In genomic region chr3:112781611-112782010, GRCh38 we compare ENCODE assay signal across 14 cellular contexts.
DNase-seq lines count a peak whose midpoint lies in the region; TF ChIP-seq lines count a peak whose summit lies in the region.
"Had no signal": no experiment of that assay in that cellular context is flagged by ENCODE, and none has a peak within 500 bp of the region (broad histone marks: within the 10 kb centered on the region; RNA-seq: fewer than 3 reads in every experiment).

No MANE protein-coding gene starts in this region.

- H3K79me2 ChIP-seq in neural progenitor cell (ENCODE audit: low read depth), result no peaks in the 10 kb centered on the region

- TF ChIP-seq CTCF in endodermal cell (conservative IDR thresholded peaks at IDR 0.05) (no peak), neural progenitor cell (IDR thresholded peaks at IDR 0.05) (no peak)

- H3K36me3 ChIP-seq in endodermal cell (ENCODE audit: control insufficient read depth, insufficient read depth, low read length) (no peaks in the 10 kb centered on the region), neural progenitor cell (no peaks in the 10 kb centered on the region)
- H3K36me3 ChIP-seq: HAP-1 had no signal

- H3K4me3 Mint-ChIP-seq in endodermal cell (no peak overlapping the region), neural progenitor cell (no peak overlapping the region)
- H3K4me3 Mint-ChIP-seq: CD14-positive monocyte had no signal

- DNase-seq in EL (peak; percentile 60), NCI-H226 (peak; percentile 75), endodermal cell (no peak), kidney glomerular epithelial cell (lab: John Stamatoyannopoulos, UW) (peak; percentile 29), AG08395 (ENCODE audit: low spot score) (no peak), mesenteric fat pad (ENCODE audit: low spot score) (no peak), SW 1271 (lab: John Stamatoyannopoulos, UW) (no peak), neural progenitor cell (ENCODE audit: low spot score) (no peak)
- DNase-seq: COR-L47, NCI-H1417, NCI-H1930, PC-9 had no signal

- no peaks in the 10 kb centered on the region for H3K9me3 Mint-ChIP-seq in endodermal cell
- H3K9me3 Mint-ChIP-seq in neural progenitor cell, result no peaks in the 10 kb centered on the region

- H3K4me1 Mint-ChIP-seq in endodermal cell, result peaks cover 28% of the 10 kb centered on the region
- H3K4me1 Mint-ChIP-seq in neural progenitor cell, result no peaks in the 10 kb centered on the region

- no peak overlapping the region for H3K9ac ChIP-seq in endodermal cell (ENCODE audit: extremely low read depth, low read length, poor library complexity, severe bottlenecking)
- H3K9ac ChIP-seq in neural progenitor cell, result no peak overlapping the region

- 77 to 88% methylated on average over 1 of the region's 1 CpG for WGBS in endodermal cell (ENCODE audit: insufficient coverage in 1 of 2, insufficient read length in 1 of 2), 2 experiments

- H3K4me3 ChIP-seq in endodermal cell (ENCODE audit: low read length) (peak overlapping the region; percentile 15), neural progenitor cell (no peak overlapping the region)
- H3K4me3 ChIP-seq: HAP-1, PC-9 had no signal

- H3K36me3 Mint-ChIP-seq in endodermal cell (ENCODE audit: low read depth) (no peaks in the 10 kb centered on the region), neural progenitor cell (no peaks in the 10 kb centered on the region)

- no peaks in the 10 kb centered on the region for H3F3A ChIP-seq in neural progenitor cell (ENCODE audit: low read depth)

- H3K4me2 ChIP-seq in neural progenitor cell, result no peak overlapping the region
- H3K4me2 ChIP-seq: PC-9 had no signal

- no peak overlapping the region for H2AFZ ChIP-seq in neural progenitor cell (replicated peaks)
- H2AFZ ChIP-seq: PC-9 had no signal

- H3K27ac ChIP-seq in endodermal cell (ENCODE audit: low read depth, low read length) (no peak overlapping the region), neural progenitor cell (no peak overlapping the region)

- H3K9me3 ChIP-seq in endodermal cell (ENCODE audit: control insufficient read depth, low read length) (no peaks in the 10 kb centered on the region), neural progenitor cell (ENCODE audit: low read depth) (no peaks in the 10 kb centered on the region)
- H3K9me3 ChIP-seq: HAP-1 had no signal

- no peak overlapping the region for H3K27ac Mint-ChIP-seq in endodermal cell
- no peak overlapping the region for H3K27ac Mint-ChIP-seq in neural progenitor cell

- H3K4me1 ChIP-seq in endodermal cell (ENCODE audit: control insufficient read depth, insufficient read depth, low read length) (peaks cover 20% of the 10 kb centered on the region), neural progenitor cell (no peaks in the 10 kb centered on the region)

- H3K27me3 ChIP-seq in endodermal cell (ENCODE audit: control insufficient read depth, insufficient read depth, low read length, poor library complexity, severe bottlenecking) (no peaks in the 10 kb centered on the region), neural progenitor cell (no peaks in the 10 kb centered on the region)

- no peaks in the 10 kb centered on the region for H4K20me1 ChIP-seq in neural progenitor cell (ENCODE audit: low read depth)

- H3K27me3 Mint-ChIP-seq in endodermal cell (ENCODE audit: insufficient read depth) (peaks cover 5% of the 10 kb centered on the region), neural progenitor cell (ENCODE audit: insufficient read depth, low read depth) (no peaks in the 10 kb centered on the region)

Comparison
In these comparisons a context has a peak if more than half of its experiments do, and no peak if none do; other contexts are left out.
1. DNase-seq: peak in EL (single experiment), NCI-H226 (single experiment) and kidney glomerular epithelial cell (single experiment); none in endodermal cell (single experiment), AG08395 (single experiment), mesenteric fat pad (single experiment), SW 1271 (0 of 2) and neural progenitor cell (single experiment).